Comparison of ENCODE assay signal across 9 cellular contexts in the genomic region with DNA sequence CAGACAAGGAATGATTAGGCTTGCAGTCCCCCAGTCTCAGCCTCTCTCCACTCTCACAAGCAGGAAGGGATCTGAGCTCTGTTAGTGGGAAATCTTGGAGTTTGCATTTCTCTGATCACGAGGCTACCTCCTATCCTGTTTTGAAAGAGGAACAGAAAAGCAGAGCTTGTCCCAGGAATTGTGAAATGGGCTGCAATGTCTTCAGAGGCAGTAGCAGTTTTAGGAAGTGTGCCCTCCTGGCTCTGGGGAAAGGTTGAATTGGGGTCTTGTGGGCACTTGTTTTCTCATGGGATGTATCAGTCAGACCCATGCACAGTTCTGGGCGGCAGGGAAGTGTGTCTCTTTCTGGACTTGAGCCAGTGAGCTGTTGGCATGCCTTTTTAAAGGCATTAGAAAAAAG. TPM values are rescaled to one million over a fixed set of nuclear protein-coding genes. Genes with fewer than 3 reads are reported as not detected.
A peak's percentile ranks its signal among the peaks of the same experiment; 100 is the strongest.
DNase-seq lines count a peak whose midpoint lies in the region; TF ChIP-seq lines count a peak whose summit lies in the region.
"Had no signal": no experiment of that assay in that cellular context is flagged by ENCODE, and none has a peak within 500 bp of the region (broad histone marks: within the 10 kb centered on the region; RNA-seq: fewer than 3 reads in every experiment).

No MANE protein-coding gene starts in this region.

- no peak overlapping the region for H3K27ac Mint-ChIP-seq in HFFc6

- H3K4me3 ChIP-seq in suprapubic skin (no peak overlapping the region), H7 (ENCODE audit: insufficient read depth, low read depth, low read length) (no peak overlapping the region)
- H3K4me3 ChIP-seq: testis had no signal

- no peaks in the 10 kb centered on the region for H3K9me3 ChIP-seq in suprapubic skin
- H3K9me3 ChIP-seq: testis had no signal

- H3K4me1 Mint-ChIP-seq in HFFc6 (ENCODE audit: low read depth), result no peaks in the 10 kb centered on the region

- peaks cover 13% of the 10 kb centered on the region; the same call in 1 of the 2 replicates for H3K36me3 Mint-ChIP-seq in HFFc6 (ENCODE audit: low read depth)

- H3K27me3 ChIP-seq in suprapubic skin (no peaks in the 10 kb centered on the region), H7 (ENCODE audit: control insufficient read depth, insufficient read depth, low read length) (no peaks in the 10 kb centered on the region)
- H3K27me3 ChIP-seq: testis had no signal

- no peaks in the 10 kb centered on the region for H3K27me3 Mint-ChIP-seq in HFFc6 (ENCODE audit: insufficient read depth)

- TF ChIP-seq EP300 in suprapubic skin (IDR thresholded peaks at IDR 0.05), result no peak

- WGBS in suprapubic skin, result 61% methylated on average over 2 of the region's 2 CpGs

- TF ChIP-seq POLR2A in suprapubic skin (IDR thresholded peaks at IDR 0.05), result no peak

- DNase-seq in SIG-M5 treated with dmso at 0.1 percent for 504 hours (lab: John Stamatoyannopoulos, UW; ENCODE audit: unreplicated experiment) (peak; percentile 96), hippocampal formation (lab: John Stamatoyannopoulos, UW) (peak; percentile 21 to 29), suprapubic skin (ENCODE audit: low spot score in 2 of 2) (no peak), H7 (no peak), HFFc6 (no peak)
- DNase-seq: activated CD4-positive, alpha-beta T cell treated with anti-CD3 and anti-CD28 coated beads for 4 hours; NCI-H187 treated with DMSO at 0.1 percent for 48 hours; stimulated activated CD4-positive, alpha-beta T cell treated with anti-CD3 and anti-CD28 coated beads, Interleukin-12 subunit alpha, Interleukin-12 subunit beta, amount 100 ng/mL, for 4 hours; testis had no signal

- no peaks in the 10 kb centered on the region for H3K4me1 ChIP-seq in suprapubic skin
- H3K4me1 ChIP-seq: testis had no signal

- H3K4me3 Mint-ChIP-seq in HFFc6, result no peak overlapping the region

- peak overlapping the region; percentile 22 for H3K27ac ChIP-seq in suprapubic skin
- H3K27ac ChIP-seq: testis had no signal

- H3K9me3 Mint-ChIP-seq in HFFc6, result no peaks in the 10 kb centered on the region

- no peak for TF ChIP-seq CTCF in suprapubic skin (IDR thresholded peaks at IDR 0.05)
- TF ChIP-seq CTCF in HFFc6 (IDR thresholded peaks at IDR 0.05), result no peak

- H3K36me3 ChIP-seq in suprapubic skin (peaks cover 79% of the 10 kb centered on the region), H7 (replicated peaks; ENCODE audit: control insufficient read depth, insufficient read depth, low read length) (peaks cover 52% of the 10 kb centered on the region)

RNA-seq across cellular contexts. Expression of gene NUP85, which starts 22.8 kb away (rescaled TPM):
- 10 to 100 TPM; 27.3 to 71.7 (median 33.0) TPM for total RNA-seq in suprapubic skin
- total RNA-seq in H7 (2014; rRNA removed; shearing (Covaris generic)), result 61.7 and 62.8 TPM in 2 replicates
- total RNA-seq in HFFc6 (2021; fragmentation: NEBNext Ultra II Directional; extraction: Animal tissue kit (Norgen Biotek cat#: 25700)), result 10 to 100 TPM; 38.0 to 47.8 (median 43.1) TPM

RNA-seq across cellular contexts. Expression of gene GGA3, which starts 33.1 kb away (rescaled TPM):
- total RNA-seq in suprapubic skin, result 10 to 100 TPM; 27.0 to 68.8 (median 35.3) TPM
- total RNA-seq in H7 (2014; rRNA removed; shearing (Covaris generic)), result 30.8 and 34.8 TPM in 2 replicates
- total RNA-seq in HFFc6 (2021; fragmentation: NEBNext Ultra II Directional; extraction: Animal tissue kit (Norgen Biotek cat#: 25700)), result 10 to 100 TPM; 23.2 to 26.5 (median 24.2) TPM

RNA-seq across cellular contexts. Expression of gene MRPS7, which starts 33.4 kb away (rescaled TPM):
- total RNA-seq in suprapubic skin, result 10 to 100 TPM; 19.2 to 36.4 (median 29.0) TPM
- 128 and 166 TPM in 2 replicates for total RNA-seq in H7 (2014; rRNA removed; shearing (Covaris generic))
- total RNA-seq in HFFc6 (2021; fragmentation: NEBNext Ultra II Directional; extraction: Animal tissue kit (Norgen Biotek cat#: 25700)), result 10 to 100 TPM; 58.2 to 64.7 (median 60.2) TPM

RNA-seq across cellular contexts. Expression of gene MIF4GD, which starts 42.7 kb away (rescaled TPM):
- 10 to 100 TPM; 24.2 to 44.1 (median 30.6) TPM for total RNA-seq in suprapubic skin
- 28.0 TPM in 2 replicates for total RNA-seq in H7 (2014; rRNA removed; shearing (Covaris generic))
- 10 to 100 TPM in 3 of 6 experiments, 1 to 10 TPM in 3; 8.8 to 10.8 (median 10.0) TPM for total RNA-seq in HFFc6 (2021; fragmentation: NEBNext Ultra II Directional; extraction: Animal tissue kit (Norgen Biotek cat#: 25700))

RNA-seq across cellular contexts. Expression of gene SUMO2, which starts 45.5 kb away (rescaled TPM):
- total RNA-seq in suprapubic skin, result 10 to 100 TPM; 52.0 to 73.9 (median 70.8) TPM
- 321 and 329 TPM in 2 replicates for total RNA-seq in H7 (2014; rRNA removed; shearing (Covaris generic))
- 100 to 1,000 TPM; 398 to 555 (median 512) TPM for total RNA-seq in HFFc6 (2021; fragmentation: NEBNext Ultra II Directional; extraction: Animal tissue kit (Norgen Biotek cat#: 25700))

Comparison
In these comparisons a context has a peak if more than half of its experiments do, and no peak if none do; other contexts are left out.
1. DNase-seq: peak in SIG-M5 treated with dmso at 0.1 percent for 504 hours (single experiment) and hippocampal formation (2 of 2); none in suprapubic skin (0 of 2), H7 (single experiment) and HFFc6 (single experiment).